In genomic region chr12:128796439-128797118, GRCh38 we compare ENCODE assay signal across 1 cellular context.
TF ChIP-seq lines count a peak whose summit lies in the region.

No MANE protein-coding gene starts in this region.

TF ChIP-seq in IMR-90, 13 proteins besides CTCF, POLR2A, EP300 and RAD21:
- TF ChIP-seq MAFK (IDR thresholded peaks at IDR 0.05; ENCODE audit: low read depth, low read length) (no peak), FOS (IDR thresholded peaks at IDR 0.05; ENCODE audit: low read depth, low read length) (no peak), SMC3 (IDR thresholded peaks at IDR 0.05; ENCODE audit: low read depth, low read length) (no peak), ELK1 (IDR thresholded peaks at IDR 0.05; ENCODE audit: borderline replicate concordance, low read depth, low read length) (no peak), MXI1 (IDR thresholded peaks at IDR 0.05; ENCODE audit: borderline replicate concordance, low read depth, low read length) (no peak), CEBPB (IDR thresholded peaks at IDR 0.05; ENCODE audit: low read depth, low read length) (no peak), BHLHE40 (IDR thresholded peaks at IDR 0.05; ENCODE audit: low read depth, low read length) (no peak), CHD1 (IDR thresholded peaks at IDR 0.05; ENCODE audit: low read depth, low read length) (no peak), USF2 (IDR thresholded peaks at IDR 0.05; ENCODE audit: low read depth, low read length) (no peak), MAZ (IDR thresholded peaks at IDR 0.05; ENCODE audit: borderline replicate concordance, low read depth, low read length) (no peak), RFX5 (IDR thresholded peaks at IDR 0.05; ENCODE audit: low read depth, low read length) (no peak), NFE2L2 (IDR thresholded peaks at IDR 0.05; ENCODE audit: low read depth, low read length) (no peak), RCOR1 (IDR thresholded peaks at IDR 0.05; ENCODE audit: insufficient replicate concordance, low read length) (no peak)
